9 cellular contexts compared by ENCODE assay signal in the genomic region with DNA sequence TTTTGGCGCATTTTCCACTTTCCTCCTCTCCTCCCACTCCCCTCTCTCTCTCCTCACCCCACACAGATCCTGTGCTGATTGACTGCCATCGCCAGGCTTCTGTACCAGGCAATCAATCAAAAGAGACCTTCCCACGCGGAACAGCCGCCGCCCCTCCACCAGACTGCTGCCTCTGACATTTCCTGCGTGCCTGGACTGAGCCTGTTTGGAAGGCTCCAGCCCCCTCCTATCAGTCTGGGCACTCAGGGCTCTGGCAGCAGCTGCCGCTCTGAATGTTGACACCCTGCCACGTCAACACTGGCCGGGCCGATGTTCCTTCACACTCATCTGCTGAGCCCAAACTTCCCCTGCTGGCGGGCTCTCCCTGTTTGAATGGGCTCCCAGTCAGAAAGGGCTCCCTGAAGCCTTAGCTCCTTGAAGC.
DNase-seq lines count a peak whose midpoint lies in the region; ATAC-seq and TF ChIP-seq lines count a peak whose summit lies in the region.
"Had no signal": no experiment of that assay in that cellular context is flagged by ENCODE, and none has a peak within 500 bp of the region (broad histone marks: within the 10 kb centered on the region; RNA-seq: fewer than 3 reads in every experiment).

No MANE protein-coding gene starts in this region.

- WGBS in heart right ventricle, 2 donors, result 4 to 6% methylated on average over 12 of the region's 12 CpGs

- H3K9me3 ChIP-seq in heart right ventricle, result no peaks in the 10 kb centered on the region

- H3K4me1 ChIP-seq in heart right ventricle, result peaks cover 10 to 31% (median 21%) of the 10 kb centered on the region in 9 donors

- ATAC-seq in GM19463 (IDR thresholded peaks at IDR 0.05; ENCODE audit: unreplicated experiment) (peak; percentile 62), heart right ventricle (peak; percentile 93 to 99 (median 98)), HG02678 (IDR thresholded peaks at IDR 0.05; ENCODE audit: unreplicated experiment) (no peak), GM18511 (IDR thresholded peaks at IDR 0.05; ENCODE audit: unreplicated experiment) (no peak)

- H3K4me3 ChIP-seq in heart right ventricle, result peak overlapping the region in 7 of 10 donors; percentile 8 to 36 (median 13)
- no peak overlapping the region for H3K4me3 ChIP-seq in skeletal muscle cell (ENCODE audit: low read depth, low read length)

- peak overlapping the region in 9 of 10 donors; percentile 30 to 80 (median 71) for H3K27ac ChIP-seq in heart right ventricle

- intact Hi-C loops in heart right ventricle (cut with DNase I), result loop anchor here (1.0 to 10.0 kb wide), 9 partner anchors 123 to 470 kb away; a partner anchor contains a TSS

- TF ChIP-seq CTCF in heart right ventricle (IDR thresholded peaks at IDR 0.05), result peak in 7 of 9 donors; percentile 11 to 49 (median 34)

- no peaks in the 10 kb centered on the region for H3K36me3 ChIP-seq in heart right ventricle

- H3K27me3 ChIP-seq in heart right ventricle, result peaks cover 0 to 2% (median 0%) of the 10 kb centered on the region in 7 donors

- DNase-seq in SHP77 (lab: John Stamatoyannopoulos, UW) (peak; percentile 85 to 94), heart right ventricle (peak; percentile 84 to 85), skeletal muscle cell (ENCODE audit: low read depth) (peak; percentile 23), DMS79 treated with DMSO at 0.1 percent for 48 hours (lab: John Stamatoyannopoulos, UW) (no peak), middle frontal gyrus (ENCODE audit: extremely low spot score, low spot score) (no peak)
- DNase-seq: activated naive CD8-positive, alpha-beta T cell treated with anti-CD3 and anti-CD28 coated beads, Interleukin-2, amount 10 ng/mL, durations not matched to agents 7 days and 5 days had no signal

Comparison
In these comparisons a context has a peak if more than half of its experiments do, and no peak if none do; other contexts are left out.
1. ATAC-seq: peak in GM19463 (single experiment) and heart right ventricle (8 of 8); none in HG02678 (single experiment) and GM18511 (single experiment).
2. DNase-seq: peak in SHP77 (2 of 2), heart right ventricle (2 of 2) and skeletal muscle cell (single experiment); none in DMS79 treated with DMSO at 0.1 percent for 48 hours (single experiment) and middle frontal gyrus (single experiment).